Comparison of ENCODE assay signal across 1 cellular context in genomic region chr15:40412095-40412759, GRCh38.
A peak's percentile ranks its signal among the peaks of the same experiment; 100 is the strongest.
TF ChIP-seq lines count a peak whose summit lies in the region.

No MANE protein-coding gene starts in this region.

TF ChIP-seq in liver, 16 proteins besides CTCF, POLR2A, EP300 and RAD21:
- TF ChIP-seq FOXA1 (IDR thresholded peaks at IDR 0.05) (peak; percentile 67), GABPA (IDR thresholded peaks at IDR 0.05 in 1 of 2, conservative IDR thresholded peaks at IDR 0.05 in 1 of 2) (peak in 1 of 2 donors; percentile 68), NR2F2 (IDR thresholded peaks at IDR 0.05) (peak; percentile 85), HNF4A (conservative IDR thresholded peaks at IDR 0.05) (peak; percentile 100), JUND (IDR thresholded peaks at IDR 0.05) (peak; percentile 89 to 94), ATF3 (IDR thresholded peaks at IDR 0.05) (peak; percentile 95), HNF4G (IDR thresholded peaks at IDR 0.05) (peak; percentile 100), REST (IDR thresholded peaks at IDR 0.05) (peak; percentile 69), RXRA (IDR thresholded peaks at IDR 0.05) (peak; percentile 92 to 95), MAX (IDR thresholded peaks at IDR 0.05) (peak; percentile 93), SP1 (IDR thresholded peaks at IDR 0.05) (peak; percentile 96), EGR1 (IDR thresholded peaks at IDR 0.05; ENCODE audit: low read depth in 2 of 2) (peak in 1 of 2 donors; percentile 75), FOXA2 (IDR thresholded peaks at IDR 0.05) (peak; percentile 66), TAF1 (conservative IDR thresholded peaks at IDR 0.05) (no peak), ZBTB33 (IDR thresholded peaks at IDR 0.05) (peak; percentile 87), YY1 (IDR thresholded peaks at IDR 0.05) (peak; percentile 84)
